In genomic region chr16:3656491-3657468, GRCh38 we compare ENCODE assay signal across 15 cellular contexts. TPM values are rescaled to one million over a fixed set of nuclear protein-coding genes. Genes with fewer than 3 reads are reported as not detected.
DNase-seq lines count a peak whose midpoint lies in the region; ATAC-seq and TF ChIP-seq lines count a peak whose summit lies in the region.
"Had no signal": no experiment of that assay in that cellular context is flagged by ENCODE, and none has a peak within 500 bp of the region (broad histone marks: within the 10 kb centered on the region; RNA-seq: fewer than 3 reads in every experiment).

No MANE protein-coding gene starts in this region.

- BruUV-seq in Caco-2 (replicated peaks; lab: Mats Ljungman, UMichigan) (TSS peak; percentile 1), HCT116 (replicated peaks; lab: Mats Ljungman, UMichigan) (no TSS peak)

- H2AFZ ChIP-seq in HCT116 (ENCODE audit: low read depth, low read length, poor library complexity, severe bottlenecking), result no peak overlapping the region

- no peaks in the 10 kb centered on the region for H3K27me3 Mint-ChIP-seq in Caco-2 (ENCODE audit: insufficient read depth, unreplicated experiment)
- H3K27me3 Mint-ChIP-seq: CD8-positive, alpha-beta memory T cell; T-cell had no signal

- H3K4me3 Mint-ChIP-seq in Caco-2 (ENCODE audit: unreplicated experiment), result no peak overlapping the region
- H3K4me3 Mint-ChIP-seq: activated T-cell treated with anti-CD3 and anti-CD28 coated beads, Interleukin-2, amount 50 U/mL, for 4 hours; CD8-positive, alpha-beta memory T cell; T-cell had no signal

- H3K4me2 ChIP-seq in HCT116 (ENCODE audit: low read length), result no peak overlapping the region

- intact Hi-C loops in Caco-2 (cut with micrococcal nuclease; ENCODE audit: unreplicated experiment) (no loop called here), HCT116 (cut with micrococcal nuclease) (no loop called here), sciatic nerve (cut with DNase I) (no loop called here)

- DNase-seq in Caco-2 (peak in 1 of 2 experiments; percentile 35), HCT116 (ENCODE audit: low read depth, low spot score) (no peak), sciatic nerve (ENCODE audit: low spot score) (peak; percentile 56), HUDEP-2 (lab: John Stamatoyannopoulos, UW; ENCODE audit: unreplicated experiment in 76 of 76) (no peak)
- DNase-seq: activated T-cell treated with anti-CD3 and anti-CD28 coated beads, Interleukin-2, amount 50 U/mL, for 4 hours; cerebellar nuclear complex; GOT3; KG1; NCI-H2107; T-cell had no signal

- H3K36me3 ChIP-seq in Caco-2 (ENCODE audit: control insufficient read depth, insufficient read depth, low read length) (peaks cover 10% of the 10 kb centered on the region), HCT116 (ENCODE audit: control insufficient read depth in 1 of 2, insufficient read depth in 2 of 2, low read length in 2 of 2) (peaks cover 28 to 53% of the 10 kb centered on the region in 2 experiments), duodenal mucosa (ENCODE audit: control insufficient read depth in 1 of 2, insufficient read depth in 2 of 2, low read length in 2 of 2) (peaks cover 34 to 66% of the 10 kb centered on the region in 2 donors)

- H3K36me3 Mint-ChIP-seq in Caco-2 (ENCODE audit: insufficient read depth, unreplicated experiment), result peaks cover 87% of the 10 kb centered on the region

- TF ChIP-seq CTCF in Caco-2 (IDR thresholded peaks at IDR 0.05; ENCODE audit: insufficient read depth in 1 of 2, low read depth in 1 of 2, low read length in 1 of 2, severe bottlenecking in 1 of 2, unreplicated experiment in 1 of 2), result no peak
- no peak for TF ChIP-seq CTCF in HCT116 (IDR thresholded peaks at IDR 0.05 in 2 of 3, conservative IDR thresholded peaks at IDR 0.05 in 1 of 3; ENCODE audit: borderline replicate concordance in 1 of 3, insufficient read depth in 1 of 3, low read depth in 2 of 3, low read length in 2 of 3)

- H3K9me3 Mint-ChIP-seq in Caco-2 (ENCODE audit: unreplicated experiment), result no peaks in the 10 kb centered on the region
- H3K9me3 Mint-ChIP-seq: activated T-cell treated with anti-CD3 and anti-CD28 coated beads, Interleukin-2, amount 50 U/mL, for 4 hours; CD8-positive, alpha-beta memory T cell; T-cell had no signal

- H3K27ac ChIP-seq in HCT116 (ENCODE audit: low read depth, low read length), result no peak overlapping the region
- peak overlapping the region; percentile 62 for H3K27ac ChIP-seq in duodenal mucosa (ENCODE audit: low read depth, low read length)
- H3K27ac ChIP-seq: esophagus muscularis mucosa had no signal

- POLR2A ChIA-PET in Caco-2 (lab: Charles Lee) (no interaction called here), HCT116 (lab: Charles Lee) (no interaction called here)

- H4K20me1 ChIP-seq in HCT116 (ENCODE audit: insufficient read depth), result 0 out of 2 replicates have a peak, but pooled peaks cover 3% of the 10 kb centered on the region

- H3K4me1 Mint-ChIP-seq in Caco-2 (ENCODE audit: low read depth, unreplicated experiment), result peaks cover 19% of the 10 kb centered on the region

- H3K4me3 ChIP-seq in Caco-2 (ENCODE audit: low read depth, low read length), result no peak overlapping the region
- H3K4me3 ChIP-seq in HCT116 (replicated peaks in 1 of 2; ENCODE audit: low read depth in 1 of 2, low read length in 2 of 2), result no peak overlapping the region
- peak overlapping the region; percentile 53 to 61 for H3K4me3 ChIP-seq in duodenal mucosa (ENCODE audit: low read depth in 1 of 2, low read length in 2 of 2)
- H3K4me3 ChIP-seq: esophagus muscularis mucosa had no signal

- no peaks in the 10 kb centered on the region for H3K9me2 ChIP-seq in HCT116 (ENCODE audit: insufficient read depth)

- H3K4me1 ChIP-seq in Caco-2 (peaks cover 25% of the 10 kb centered on the region), HCT116 (ENCODE audit: control insufficient read depth in 1 of 2, insufficient read depth in 2 of 2, low read length in 2 of 2) (peaks cover 12 to 24% of the 10 kb centered on the region in 2 experiments; a peak in 3 of 4 replicates), duodenal mucosa (ENCODE audit: control insufficient read depth in 1 of 2, insufficient read depth in 2 of 2, low read length in 2 of 2) (peaks cover 17 to 28% of the 10 kb centered on the region in 2 donors)

- H3K27me3 ChIP-seq in Caco-2 (replicated peaks; ENCODE audit: control insufficient read depth, insufficient read depth, low read length) (no peaks in the 10 kb centered on the region), HCT116 (ENCODE audit: insufficient read depth, low read length) (no peaks in the 10 kb centered on the region), duodenal mucosa (ENCODE audit: control insufficient read depth in 1 of 2, insufficient read depth in 2 of 2, low read length in 2 of 2) (no peaks in the 10 kb centered on the region)
- H3K27me3 ChIP-seq: esophagus muscularis mucosa had no signal

- ATAC-seq in HCT116 (peak; percentile 32; the same call in 1 of the 2 replicates), sciatic nerve (no peak), GM21825 (IDR thresholded peaks at IDR 0.05; ENCODE audit: unreplicated experiment) (no peak), HG03439 (IDR thresholded peaks at IDR 0.05; ENCODE audit: unreplicated experiment) (no peak)

- no peak overlapping the region for H3K9ac ChIP-seq in HCT116 (ENCODE audit: low read length)
- peak overlapping the region; percentile 36 to 38 for H3K9ac ChIP-seq in duodenal mucosa (ENCODE audit: low read depth in 1 of 2, low read length in 2 of 2)

- TF ChIP-seq POLR2A in HCT116 (IDR thresholded peaks at IDR 0.05; ENCODE audit: borderline replicate concordance, extremely low read depth, insufficient read depth, insufficient read length), result no peak

- H3K9me3 ChIP-seq in Caco-2 (no peaks in the 10 kb centered on the region), HCT116 (ENCODE audit: control insufficient read depth in 1 of 2, insufficient read depth in 1 of 2, low read depth in 1 of 2, low read length in 2 of 2) (no peaks in the 10 kb centered on the region), duodenal mucosa (ENCODE audit: control insufficient read depth in 1 of 2, low read length in 2 of 2) (no peaks in the 10 kb centered on the region)
- H3K9me3 ChIP-seq: esophagus muscularis mucosa had no signal

- CTCF ChIA-PET in Caco-2 (lab: Charles Lee), result interaction anchor here (0.6 kb wide), 1 partner anchor 19 kb away, joined by 3 read pairs; no protein-coding TSS in a partner anchor
- CTCF ChIA-PET in HCT116 (lab: Charles Lee), result no interaction called here

- TF ChIP-seq RAD21 in HCT116 (IDR thresholded peaks at IDR 0.05; ENCODE audit: low read depth), result no peak

- H3K79me2 ChIP-seq in HCT116 (ENCODE audit: insufficient read depth, low read length), result no peaks in the 10 kb centered on the region; the same call in 1 of the 2 replicates

- peak overlapping the region; percentile 37 for H3K27ac Mint-ChIP-seq in Caco-2 (ENCODE audit: unreplicated experiment)

- RAD21 ChIA-PET in HCT116 (lab: Charles Lee; ENCODE audit: low non-redundant PET in 1 of 2, low total read pairs in 2 of 2, uncharacterized antibody in 2 of 2, unreplicated experiment in 2 of 2), result no interaction called here

TF ChIP-seq in HCT116, 20 proteins besides CTCF, POLR2A, EP300 and RAD21 (continues in another document):
- TF ChIP-seq YY1 (IDR thresholded peaks at IDR 0.05; ENCODE audit: extremely low read depth, insufficient replicate concordance, low read depth, low read length) (no peak), REST (IDR thresholded peaks at IDR 0.05; ENCODE audit: low read depth) (no peak), SIN3A (IDR thresholded peaks at IDR 0.05; ENCODE audit: low read depth) (no peak), CBX3 (IDR thresholded peaks at IDR 0.05; ENCODE audit: low read depth) (no peak), CEBPB (IDR thresholded peaks at IDR 0.05; ENCODE audit: low read depth) (no peak), MAX (IDR thresholded peaks at IDR 0.05) (no peak), ZFX (IDR thresholded peaks at IDR 0.05) (no peak), TCF7L2 (IDR thresholded peaks at IDR 0.05; ENCODE audit: borderline replicate concordance, extremely low read depth, insufficient read depth, insufficient read length) (peak; percentile 61), SP1 (IDR thresholded peaks at IDR 0.05; ENCODE audit: low read depth) (no peak), EZH2phosphoT487 (IDR thresholded peaks at IDR 0.05; ENCODE audit: borderline replicate concordance) (no peak), ZNF274 (IDR thresholded peaks at IDR 0.05; ENCODE audit: low read depth, low read length) (no peak), ELF1 (IDR thresholded peaks at IDR 0.05; ENCODE audit: borderline replicate concordance, low read depth) (no peak), FOSL1 (IDR thresholded peaks at IDR 0.05; ENCODE audit: low read depth) (no peak)

RNA-seq across cellular contexts. Expression of gene DNASE1, which starts 2.3 kb away (rescaled TPM):
- total RNA-seq in Caco-2 (2022) (26.2 and 38.1 TPM in 2 replicates), HCT116 (2021; ENCODE audit: unreplicated experiment) (11.0 TPM), sciatic nerve (24.7 TPM)
- 10.6 and 15.3 TPM in 2 replicates for polyA plus RNA-seq in HCT116 (2012)

RNA-seq across cellular contexts. Expression of gene SLX4, which starts 45.4 kb away (rescaled TPM):
- total RNA-seq in Caco-2 (2022), result 9.6 and 10.4 TPM in 2 replicates
- 7.0 TPM for total RNA-seq in HCT116 (2021; ENCODE audit: unreplicated experiment)
- polyA plus RNA-seq in HCT116 (2012), result 4.2 and 4.3 TPM in 2 replicates
- total RNA-seq in sciatic nerve, result 6.5 TPM

Comparison
In these comparisons a context has a peak if more than half of its experiments do, and no peak if none do; other contexts are left out.
1. H3K4me3 ChIP-seq: peak in duodenal mucosa (2 of 2); none in Caco-2 (single experiment) and HCT116 (0 of 2).